11 cellular contexts compared by ENCODE assay signal in genomic region chr1:167120899-167121298, GRCh38. TPM values are rescaled to one million over a fixed set of nuclear protein-coding genes. Genes with fewer than 3 reads are reported as not detected.
DNase-seq lines count a peak whose midpoint lies in the region; ATAC-seq and TF ChIP-seq lines count a peak whose summit lies in the region.
"Had no signal": no experiment of that assay in that cellular context is flagged by ENCODE, and none has a peak within 500 bp of the region (broad histone marks: within the 10 kb centered on the region; RNA-seq: fewer than 3 reads in every experiment).

No MANE protein-coding gene starts in this region.

- no peaks in the 10 kb centered on the region for H3K79me2 ChIP-seq in GM23248 (ENCODE audit: insufficient read depth)

- H3K27ac Mint-ChIP-seq in activated CD4-positive, alpha-beta T cell treated with anti-CD3 and anti-CD28 coated beads, Interleukin-2, amount 10 ng/mL, durations not matched to agents 7 days and 5 days = no peak overlapping the region
- H3K27ac Mint-ChIP-seq in progenitor cell of endocrine pancreas = no peak overlapping the region

- no peaks in the 10 kb centered on the region for H3K9me2 ChIP-seq in GM23248 (ENCODE audit: insufficient read depth)

- ATAC-seq in HG03378 (IDR thresholded peaks at IDR 0.05; ENCODE audit: unreplicated experiment) (no peak), HG03571 (IDR thresholded peaks at IDR 0.05; ENCODE audit: unreplicated experiment) (no peak)

- no peaks in the 10 kb centered on the region for H3K9me3 Mint-ChIP-seq in activated CD4-positive, alpha-beta T cell treated with anti-CD3 and anti-CD28 coated beads, Interleukin-2, amount 10 ng/mL, durations not matched to agents 7 days and 5 days
- no peaks in the 10 kb centered on the region for H3K9me3 Mint-ChIP-seq in progenitor cell of endocrine pancreas (ENCODE audit: low read depth)

- in situ Hi-C loops in GM23248 (cut with MboI) = no loop called here

- H3K4me3 ChIP-seq in GM23248 = peak overlapping the region; percentile 59; the same call in 1 of the 2 replicates
- peak overlapping the region; percentile 55 for H3K4me3 ChIP-seq in epithelial cell of proximal tubule (ENCODE audit: low read depth, low read length)

- no peaks in the 10 kb centered on the region for H3K9me3 ChIP-seq in GM23248 (ENCODE audit: low read depth)
- H3K9me3 ChIP-seq: thyroid gland had no signal

- H3K27me3 ChIP-seq in GM23248 (replicated peaks; ENCODE audit: insufficient read depth) = peaks cover 27% of the 10 kb centered on the region
- H3K27me3 ChIP-seq: thyroid gland had no signal

- no peak overlapping the region for H3K9ac ChIP-seq in GM23248

- no peaks in the 10 kb centered on the region for H3K27me3 Mint-ChIP-seq in activated CD4-positive, alpha-beta T cell treated with anti-CD3 and anti-CD28 coated beads, Interleukin-2, amount 10 ng/mL, durations not matched to agents 7 days and 5 days
- H3K27me3 Mint-ChIP-seq in progenitor cell of endocrine pancreas = peaks cover 52% of the 10 kb centered on the region

- CTCF ChIA-PET in activated CD4-positive, alpha-beta T cell treated with anti-CD3 and anti-CD28 coated beads, Interleukin-2, amount 10 ng/mL, durations not matched to agents 7 days and 5 days (lab: Charles Lee) = interaction anchor here (0.7 to 2.6 kb wide), 4 partner anchors 54 to 211 kb away, joined by 3 to 13 read pairs (median 4); partner anchors contain the start of gene POU2F1

- TF ChIP-seq CTCF in epithelial cell of proximal tubule (conservative IDR thresholded peaks at IDR 0.05; ENCODE audit: low read depth, low read length) (no peak), progenitor cell of endocrine pancreas (IDR thresholded peaks at IDR 0.05; ENCODE audit: unreplicated experiment) (no peak)

- no peaks in the 10 kb centered on the region for H4K20me1 ChIP-seq in GM23248 (ENCODE audit: insufficient read depth)

- H3K36me3 Mint-ChIP-seq in activated CD4-positive, alpha-beta T cell treated with anti-CD3 and anti-CD28 coated beads, Interleukin-2, amount 10 ng/mL, durations not matched to agents 7 days and 5 days (ENCODE audit: low read depth) = no peaks in the 10 kb centered on the region
- no peaks in the 10 kb centered on the region for H3K36me3 Mint-ChIP-seq in progenitor cell of endocrine pancreas (ENCODE audit: insufficient read depth)

- peak overlapping the region; percentile 60 for H2AFZ ChIP-seq in GM23248

- H3F3A ChIP-seq in GM23248 (ENCODE audit: insufficient read depth) = no peaks in the 10 kb centered on the region

- POLR2A ChIA-PET in activated CD4-positive, alpha-beta T cell treated with anti-CD3 and anti-CD28 coated beads, Interleukin-2, amount 10 ng/mL, durations not matched to agents 7 days and 5 days (lab: Charles Lee) = no interaction called here

- peak overlapping the region; percentile 42 for H3K4me2 ChIP-seq in GM23248 (ENCODE audit: unreplicated experiment)

- no peak for DNase-seq in GM23248
- DNase-seq in activated CD4-positive, alpha-beta T cell treated with anti-CD3 and anti-CD28 coated beads, Interleukin-2, amount 10 ng/mL, durations not matched to agents 7 days and 5 days = no peak
- no peak for DNase-seq in epithelial cell of proximal tubule (ENCODE audit: low read depth)
- DNase-seq in progenitor cell of endocrine pancreas (ENCODE audit: low spot score, unreplicated experiment) = no peak
- no peak for DNase-seq in C1 segment of cervical spinal cord (lab: John Stamatoyannopoulos, UW)
- DNase-seq in A172 (ENCODE audit: low spot score) = no peak
- DNase-seq: GDM1 had no signal

- no peaks in the 10 kb centered on the region for H3K4me1 ChIP-seq in GM23248 (ENCODE audit: insufficient read depth)
- H3K4me1 ChIP-seq: foreskin keratinocyte had no signal

- whole genome bisulfite sequencing in GM23248 (ENCODE audit: low coverage in 1 of 2, low lambda C conversion rate in 2 of 2, missing lambda C conversion rate in 2 of 2), 2 experiments = 39% methylated on average over 13 of the region's 13 CpGs

- no peak overlapping the region for H3K27ac ChIP-seq in GM23248
- H3K27ac ChIP-seq: foreskin keratinocyte, thyroid gland had no signal

- peaks cover 9% of the 10 kb centered on the region for H3K4me1 Mint-ChIP-seq in activated CD4-positive, alpha-beta T cell treated with anti-CD3 and anti-CD28 coated beads, Interleukin-2, amount 10 ng/mL, durations not matched to agents 7 days and 5 days
- H3K4me1 Mint-ChIP-seq in progenitor cell of endocrine pancreas (ENCODE audit: low read depth) = peaks cover 2% of the 10 kb centered on the region

- no peaks in the 10 kb centered on the region for H3K36me3 ChIP-seq in GM23248 (ENCODE audit: low read depth)
- H3K36me3 ChIP-seq: thyroid gland had no signal

- peak overlapping the region; percentile 70 for H3K4me3 Mint-ChIP-seq in activated CD4-positive, alpha-beta T cell treated with anti-CD3 and anti-CD28 coated beads, Interleukin-2, amount 10 ng/mL, durations not matched to agents 7 days and 5 days
- peak overlapping the region; percentile 77 for H3K4me3 Mint-ChIP-seq in progenitor cell of endocrine pancreas (ENCODE audit: low read depth)

RNA-seq across cellular contexts. Expression of gene STYXL2, which starts 27.0 kb away (rescaled TPM):
- not detected in 2 replicates for total RNA-seq in GM23248 (2014; rRNA removed; shearing (Covaris generic))
- not detected in 2 replicates for polyA plus RNA-seq in GM23248 (2016; fragmentation: Nextera tagmentation; extraction: Ambion mirVana)
- not detected for total RNA-seq in activated CD4-positive, alpha-beta T cell treated with anti-CD3 and anti-CD28 coated beads, Interleukin-2, amount 10 ng/mL, durations not matched to agents 7 days and 5 days
- total RNA-seq in epithelial cell of proximal tubule (not detected in 2 replicates), progenitor cell of endocrine pancreas (0.09 TPM in 1 of 2 replicates, not detected in the other)
- total RNA-seq in A172 (2014; rRNA removed; shearing (Covaris generic)) = not detected in 2 replicates
- total RNA-seq: foreskin keratinocyte, thyroid gland had no signal
- polyA plus RNA-seq: foreskin keratinocyte had no signal

RNA-seq across cellular contexts. Expression of gene GPA33, which starts 30.7 kb away (rescaled TPM):
- not detected in 2 replicates for total RNA-seq in GM23248 (2014; rRNA removed; shearing (Covaris generic))
- polyA plus RNA-seq in GM23248 (2016; fragmentation: Nextera tagmentation; extraction: Ambion mirVana) = not detected in 2 replicates
- 1 to 10 TPM; 2.2 to 2.3 TPM for total RNA-seq in activated CD4-positive, alpha-beta T cell treated with anti-CD3 and anti-CD28 coated beads, Interleukin-2, amount 10 ng/mL, durations not matched to agents 7 days and 5 days
- total RNA-seq in epithelial cell of proximal tubule = not detected in 2 replicates
- total RNA-seq in progenitor cell of endocrine pancreas = not detected in 2 replicates
- 0.24 TPM in 1 of 2 replicates, not detected in the other for total RNA-seq in A172 (2014; rRNA removed; shearing (Covaris generic))
- total RNA-seq: foreskin keratinocyte, thyroid gland had no signal
- polyA plus RNA-seq: foreskin keratinocyte had no signal
